8 cellular contexts compared by ENCODE assay signal in the genomic region with DNA sequence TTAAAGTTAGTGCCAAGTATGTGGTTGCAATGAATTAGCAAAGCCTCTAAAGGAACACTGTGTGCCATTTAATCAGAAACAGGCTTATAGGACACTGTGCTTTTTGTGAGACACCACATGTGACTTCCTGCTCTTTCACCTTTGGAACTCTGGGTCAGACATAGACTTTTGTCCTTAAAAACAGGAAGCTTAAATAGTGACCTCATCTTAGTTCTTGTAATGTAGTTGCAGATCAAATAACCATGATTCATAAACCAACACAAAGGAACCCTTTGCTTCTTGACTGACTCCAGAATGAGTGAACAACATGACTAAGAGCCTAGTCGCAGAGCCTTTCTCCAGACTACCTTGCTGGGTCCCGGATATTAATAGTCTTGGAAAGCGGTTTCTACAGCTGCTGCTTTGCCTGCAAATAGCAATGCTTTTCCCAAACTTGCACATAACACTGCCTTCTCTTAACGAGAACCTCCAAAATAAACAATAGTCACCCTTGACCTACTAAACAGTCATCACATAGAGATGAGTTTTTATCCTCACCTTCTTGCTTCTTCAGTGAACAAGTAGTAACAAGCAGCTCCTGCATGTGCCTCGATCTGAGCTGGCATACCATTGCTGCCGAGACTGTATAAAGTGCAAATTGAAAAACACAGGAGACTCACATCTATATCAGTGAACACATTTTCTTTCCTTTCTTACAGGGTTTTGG.
DNase-seq lines count a peak whose midpoint lies in the region; ATAC-seq and TF ChIP-seq lines count a peak whose summit lies in the region.
"Not testable (repeated sequence)": the region's sequence is repeated elsewhere in the genome, so short reads cannot be mapped to it uniquely, and the experiment has no call there.

No MANE protein-coding gene starts in this region.

- DNase-seq in A172 (ENCODE audit: low spot score), result peak; percentile 62
- DNase-seq in HFFc6, result peak; percentile 73
- peak in 1 of 2 experiments; percentile 39 for DNase-seq in SJCRH30
- peak; percentile 19 for DNase-seq in activated naive CD4-positive, alpha-beta T cell treated with anti-CD3 and anti-CD28 coated beads, Interleukin-2, amount 10 ng/mL, durations not matched to agents 7 days and 5 days
- DNase-seq in choroid plexus epithelial cell (ENCODE audit: low read depth), result peak; percentile 69
- peak; percentile 17 for DNase-seq in smooth muscle cell of the brain vasculature (ENCODE audit: low read depth, low spot score)

- TF ChIP-seq POLR2A in gastroesophageal sphincter (IDR thresholded peaks at IDR 0.05), result not testable (repeated sequence)

- H3K36me3 Mint-ChIP-seq in HFFc6 (ENCODE audit: low read depth); activated naive CD4-positive, alpha-beta T cell treated with anti-CD3 and anti-CD28 coated beads, Interleukin-2, amount 10 ng/mL, durations not matched to agents 7 days and 5 days: not testable (repeated sequence)

- not testable (repeated sequence) for H3K27me3 ChIP-seq in SJCRH30; gastroesophageal sphincter; mucosa of rectum (ENCODE audit: control insufficient read depth in 2 of 2, insufficient read depth in 2 of 2, low read length in 2 of 2)

- H3K4me3 ChIP-seq in SJCRH30; choroid plexus epithelial cell (ENCODE audit: low read depth, low read length); gastroesophageal sphincter: not testable (repeated sequence)
- peak overlapping the region in 1 of 2 donors; percentile 10 for H3K4me3 ChIP-seq in mucosa of rectum (ENCODE audit: low read length in 2 of 2)

- not testable (repeated sequence) for H3K27me3 Mint-ChIP-seq in HFFc6 (ENCODE audit: insufficient read depth); activated naive CD4-positive, alpha-beta T cell treated with anti-CD3 and anti-CD28 coated beads, Interleukin-2, amount 10 ng/mL, durations not matched to agents 7 days and 5 days

- H3K4me1 Mint-ChIP-seq in HFFc6 (ENCODE audit: low read depth), result not testable (repeated sequence)
- peaks cover 16% of the 10 kb centered on the region for H3K4me1 Mint-ChIP-seq in activated naive CD4-positive, alpha-beta T cell treated with anti-CD3 and anti-CD28 coated beads, Interleukin-2, amount 10 ng/mL, durations not matched to agents 7 days and 5 days

- not testable (repeated sequence) for H3K4me1 ChIP-seq in SJCRH30; gastroesophageal sphincter; mucosa of rectum (ENCODE audit: control insufficient read depth in 2 of 2, insufficient read depth in 2 of 2, low read length in 2 of 2)

- not testable (repeated sequence) for H3K9ac ChIP-seq in mucosa of rectum (ENCODE audit: low read depth in 1 of 2, low read length in 2 of 2)

- not testable (repeated sequence) for TF ChIP-seq EP300 in gastroesophageal sphincter (IDR thresholded peaks at IDR 0.05)

- H3K9me3 Mint-ChIP-seq in HFFc6; activated naive CD4-positive, alpha-beta T cell treated with anti-CD3 and anti-CD28 coated beads, Interleukin-2, amount 10 ng/mL, durations not matched to agents 7 days and 5 days: not testable (repeated sequence)

- H3K9me3 ChIP-seq in SJCRH30 (replicated peaks); gastroesophageal sphincter; mucosa of rectum (ENCODE audit: control insufficient read depth in 2 of 2, low read length in 2 of 2): not testable (repeated sequence)

- H3K36me3 ChIP-seq in SJCRH30; gastroesophageal sphincter; mucosa of rectum (ENCODE audit: control insufficient read depth in 2 of 2, insufficient read depth in 2 of 2, low read length in 2 of 2): not testable (repeated sequence)

- H3K27ac Mint-ChIP-seq in HFFc6, result peak overlapping the region; percentile 40
- H3K27ac Mint-ChIP-seq in activated naive CD4-positive, alpha-beta T cell treated with anti-CD3 and anti-CD28 coated beads, Interleukin-2, amount 10 ng/mL, durations not matched to agents 7 days and 5 days, result peak overlapping the region; percentile 63

- 50 to 80% methylated on average over 1 of the region's 6 CpGs for whole genome bisulfite sequencing in gastroesophageal sphincter (ENCODE audit: low coverage in 1 of 2), 2 donors

- H3K27ac ChIP-seq in SJCRH30, result peak overlapping the region; percentile 48
- H3K27ac ChIP-seq in gastroesophageal sphincter, result peak overlapping the region; percentile 5 to 69 (median 68)
- H3K27ac ChIP-seq in mucosa of rectum (ENCODE audit: low read depth in 2 of 2, low read length in 2 of 2), result peak overlapping the region; percentile 29 to 80

- TF ChIP-seq CTCF in HFFc6 (IDR thresholded peaks at IDR 0.05); choroid plexus epithelial cell (conservative IDR thresholded peaks at IDR 0.05; ENCODE audit: low read depth, low read length); gastroesophageal sphincter (IDR thresholded peaks at IDR 0.05): not testable (repeated sequence)

- H3K4me3 Mint-ChIP-seq in HFFc6, result peak overlapping the region; percentile 28; the same call in 1 of the 2 replicates
- H3K4me3 Mint-ChIP-seq in activated naive CD4-positive, alpha-beta T cell treated with anti-CD3 and anti-CD28 coated beads, Interleukin-2, amount 10 ng/mL, durations not matched to agents 7 days and 5 days, result not testable (repeated sequence)

- not testable (repeated sequence) for ATAC-seq in gastroesophageal sphincter

- CTCF ChIA-PET in activated naive CD4-positive, alpha-beta T cell treated with anti-CD3 and anti-CD28 coated beads, Interleukin-2, amount 10 ng/mL, durations not matched to agents 7 days and 5 days (lab: Charles Lee), result not testable (repeated sequence)
